In genomic region chr2:26612522-26613240, GRCh38 we compare ENCODE assay signal across 2 cellular contexts.
TF ChIP-seq lines count a peak whose summit lies in the region.

No MANE protein-coding gene starts in this region.

TF ChIP-seq in IMR-90, 13 proteins besides CTCF, POLR2A, EP300 and RAD21:
- no peak for TF ChIP-seq CEBPB (IDR thresholded peaks at IDR 0.05; ENCODE audit: low read depth, low read length)
- no peak for TF ChIP-seq RFX5 (IDR thresholded peaks at IDR 0.05; ENCODE audit: low read depth, low read length)
- no peak for TF ChIP-seq USF2 (IDR thresholded peaks at IDR 0.05; ENCODE audit: low read depth, low read length)
- no peak for TF ChIP-seq MAFK (IDR thresholded peaks at IDR 0.05; ENCODE audit: low read depth, low read length)
- no peak for TF ChIP-seq SMC3 (IDR thresholded peaks at IDR 0.05; ENCODE audit: low read depth, low read length)
- TF ChIP-seq ELK1 (IDR thresholded peaks at IDR 0.05; ENCODE audit: borderline replicate concordance, low read depth, low read length), result no peak
- TF ChIP-seq MAZ (IDR thresholded peaks at IDR 0.05; ENCODE audit: borderline replicate concordance, low read depth, low read length), result no peak
- no peak for TF ChIP-seq CHD1 (IDR thresholded peaks at IDR 0.05; ENCODE audit: low read depth, low read length)
- TF ChIP-seq NFE2L2 (IDR thresholded peaks at IDR 0.05; ENCODE audit: low read depth, low read length), result no peak
- TF ChIP-seq RCOR1 (IDR thresholded peaks at IDR 0.05; ENCODE audit: insufficient replicate concordance, low read length), result no peak
- no peak for TF ChIP-seq FOS (IDR thresholded peaks at IDR 0.05; ENCODE audit: low read depth, low read length)
- TF ChIP-seq BHLHE40 (IDR thresholded peaks at IDR 0.05; ENCODE audit: low read depth, low read length), result no peak
- TF ChIP-seq MXI1 (IDR thresholded peaks at IDR 0.05; ENCODE audit: borderline replicate concordance, low read depth, low read length), result no peak

TF ChIP-seq in H1, 55 proteins besides CTCF, POLR2A, EP300 and RAD21:
- TF ChIP-seq CBX8 (IDR thresholded peaks at IDR 0.05; ENCODE audit: borderline replicate concordance, low read depth, low read length) (no peak), SUZ12 (IDR thresholded peaks at IDR 0.05; ENCODE audit: low read length) (no peak), GABPA (IDR thresholded peaks at IDR 0.05; ENCODE audit: borderline replicate concordance, insufficient read depth, low read length) (no peak)
TF ChIP-seq in H1: peak in this region for 0.
